ENCODE assay signal across 1 cellular context in the genomic region with DNA sequence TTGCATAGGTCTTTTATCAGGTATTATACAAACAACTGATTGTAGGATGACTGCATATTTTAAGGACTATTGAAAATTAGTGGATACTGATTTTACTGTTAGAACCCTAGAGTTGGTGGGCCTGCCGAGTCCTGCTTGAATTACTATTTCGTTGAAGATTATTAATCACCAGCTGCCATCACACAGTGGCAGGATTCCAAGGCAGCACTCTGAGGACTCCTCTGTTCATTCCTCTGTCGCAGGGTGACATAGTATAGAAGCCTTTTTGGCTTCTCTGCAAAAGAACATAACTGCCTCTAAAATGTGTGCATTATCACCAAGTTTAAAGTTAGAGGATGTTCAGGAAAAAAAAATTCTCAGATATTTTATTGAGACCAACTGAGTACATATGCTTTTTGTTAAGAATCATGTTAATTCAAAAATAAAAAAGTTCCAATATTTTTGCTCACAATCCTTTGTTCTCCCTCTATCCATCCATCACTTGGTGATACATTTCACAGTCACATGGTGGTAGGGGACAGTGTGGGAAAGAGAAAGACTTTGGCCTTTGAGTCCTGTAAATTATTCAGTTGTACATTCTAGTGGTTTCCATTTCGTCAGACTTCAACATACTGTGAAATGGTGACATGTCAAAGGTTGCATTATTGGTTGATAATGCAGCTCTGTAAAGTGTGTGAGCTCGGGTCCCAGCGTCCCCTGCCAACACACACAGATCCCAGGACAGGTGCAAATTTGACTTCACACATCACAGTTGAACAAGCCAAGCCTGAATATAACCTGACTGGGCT.
TF ChIP-seq lines count a peak whose summit lies in the region.

No MANE protein-coding gene starts in this region.

TF ChIP-seq in H1, 55 proteins besides CTCF, POLR2A, EP300 and RAD21 (continued from another document):
- TF ChIP-seq, protein P1, sequence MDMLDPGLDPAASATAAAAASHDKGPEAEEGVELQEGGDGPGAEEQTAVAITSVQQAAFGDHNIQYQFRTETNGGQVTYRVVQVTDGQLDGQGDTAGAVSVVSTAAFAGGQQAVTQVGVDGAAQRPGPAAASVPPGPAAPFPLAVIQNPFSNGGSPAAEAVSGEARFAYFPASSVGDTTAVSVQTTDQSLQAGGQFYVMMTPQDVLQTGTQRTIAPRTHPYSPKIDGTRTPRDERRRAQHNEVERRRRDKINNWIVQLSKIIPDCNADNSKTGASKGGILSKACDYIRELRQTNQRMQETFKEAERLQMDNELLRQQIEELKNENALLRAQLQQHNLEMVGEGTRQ (IDR thresholded peaks at IDR 0.05; ENCODE audit: low read length) = no peak
- TF ChIP-seq TAF7 (optimal IDR thresholded peaks at IDR 0.05; ENCODE audit: borderline replicate concordance, low read depth, low read length) (no peak), POLR2AphosphoS5 (IDR thresholded peaks at IDR 0.05; ENCODE audit: low read depth, low read length) (no peak), TCF12 (IDR thresholded peaks at IDR 0.05; ENCODE audit: low read depth, low read length) (no peak), RFX5 (IDR thresholded peaks at IDR 0.05; ENCODE audit: borderline replicate concordance, low read depth, low read length) (no peak), NRF1 (IDR thresholded peaks at IDR 0.05; ENCODE audit: low read depth, low read length) (no peak), KDM1A (IDR thresholded peaks at IDR 0.05; ENCODE audit: borderline replicate concordance, low read length) (no peak), SP4 (IDR thresholded peaks at IDR 0.05; ENCODE audit: low read length) (no peak), NANOG (IDR thresholded peaks at IDR 0.05; ENCODE audit: insufficient read depth, low read depth, low read length, poor library complexity, severe bottlenecking) (no peak), CBX8 (IDR thresholded peaks at IDR 0.05; ENCODE audit: borderline replicate concordance, low read depth, low read length) (no peak), PHF8 (conservative IDR thresholded peaks at IDR 0.05; ENCODE audit: low read depth, low read length) (no peak), CHD2 (IDR thresholded peaks at IDR 0.05; ENCODE audit: low read length) (no peak)
- TF ChIP-seq, protein P2, sequence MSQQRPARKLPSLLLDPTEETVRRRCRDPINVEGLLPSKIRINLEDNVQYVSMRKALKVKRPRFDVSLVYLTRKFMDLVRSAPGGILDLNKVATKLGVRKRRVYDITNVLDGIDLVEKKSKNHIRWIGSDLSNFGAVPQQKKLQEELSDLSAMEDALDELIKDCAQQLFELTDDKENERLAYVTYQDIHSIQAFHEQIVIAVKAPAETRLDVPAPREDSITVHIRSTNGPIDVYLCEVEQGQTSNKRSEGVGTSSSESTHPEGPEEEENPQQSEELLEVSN (IDR thresholded peaks at IDR 0.05) = no peak
TF ChIP-seq in H1: peak in this region for 0.
